Comparison of ENCODE assay signal across 11 cellular contexts in genomic region chr13:50410921-50411712, GRCh38.
A peak's percentile ranks its signal among the peaks of the same experiment; 100 is the strongest.
DNase-seq lines count a peak whose midpoint lies in the region; FAIRE-seq and TF ChIP-seq lines count a peak whose summit lies in the region.
"Had no signal": no experiment of that assay in that cellular context is flagged by ENCODE, and none has a peak within 500 bp of the region (broad histone marks: within the 10 kb centered on the region; RNA-seq: fewer than 3 reads in every experiment).

No MANE protein-coding gene starts in this region.

- peaks cover 4% of the 10 kb centered on the region; the same call in 1 of the 2 replicates for H3K9me3 Mint-ChIP-seq in HFFc6

- H3K9ac ChIP-seq in colonic mucosa (ENCODE audit: low read depth in 2 of 2, low read length in 2 of 2), result no peak overlapping the region

- 54 to 62% methylated on average over 5 of the region's 5 CpGs for WGBS in lower leg skin, 2 donors

- peak overlapping the region; percentile 77 for H3K27ac Mint-ChIP-seq in HFFc6

- DNase-seq in A172 (ENCODE audit: low spot score), result peak; percentile 88
- peak; percentile 76 for DNase-seq in HFFc6
- DNase-seq in amniotic epithelial cell (ENCODE audit: low read depth), result peak; percentile 87
- DNase-seq in islet precursor cell, result peak; percentile 98
- DNase-seq in GM12891 (ENCODE audit: insufficient read length, low spot score), result no peak
- no peak for DNase-seq in lower leg skin (ENCODE audit: low spot score in 2 of 2)
- no peak for DNase-seq in stimulated activated CD4-positive, alpha-beta T cell treated with anti-CD3 and anti-CD28 coated beads, Interleukin-2, amount 100 ng/mL, for 48 hours
- no peak for DNase-seq in colonic mucosa
- DNase-seq: DMS53, NCI-H1092 had no signal

- no peaks in the 10 kb centered on the region for H3K27me3 ChIP-seq in colonic mucosa

- TF ChIP-seq CTCF in HFFc6 (IDR thresholded peaks at IDR 0.05), result no peak
- no peak for TF ChIP-seq CTCF in lower leg skin (IDR thresholded peaks at IDR 0.05)
- no peak for TF ChIP-seq CTCF in colonic mucosa (IDR thresholded peaks at IDR 0.05)

- TF ChIP-seq POLR2A in GM12891 (IDR thresholded peaks at IDR 0.05; ENCODE audit: low read depth, low read length), result no peak
- TF ChIP-seq POLR2A in lower leg skin (IDR thresholded peaks at IDR 0.05), result no peak

- H3K4me1 ChIP-seq in colonic mucosa, result no peaks in the 10 kb centered on the region

- no peaks in the 10 kb centered on the region for H3K36me3 ChIP-seq in colonic mucosa

- peaks cover 33% of the 10 kb centered on the region for H3K4me1 Mint-ChIP-seq in HFFc6 (ENCODE audit: low read depth)

- peak overlapping the region; percentile 44 for H3K4me3 Mint-ChIP-seq in HFFc6

- H3K4me3 ChIP-seq in lower leg skin (ENCODE audit: low read depth, poor library complexity, severe bottlenecking) (no peak overlapping the region), colonic mucosa (no peak overlapping the region)

- H3K27ac ChIP-seq in colonic mucosa, result no peak overlapping the region
- H3K27ac ChIP-seq: VCaP had no signal

- peaks cover 13% of the 10 kb centered on the region for H3K27me3 Mint-ChIP-seq in HFFc6 (ENCODE audit: insufficient read depth)

- H3K36me3 Mint-ChIP-seq in HFFc6 (ENCODE audit: low read depth), result peaks cover 11% of the 10 kb centered on the region; the same call in 1 of the 2 replicates

- H3K9me3 ChIP-seq in colonic mucosa, result no peaks in the 10 kb centered on the region

- no peak for FAIRE-seq in GM12891 (lab: Jason Lieb, UNC)

- intact Hi-C loops in lower leg skin (cut with DNase I; ENCODE audit: low total_unique reads) (no loop called here), colonic mucosa (cut with DNase I) (no loop called here)

TF ChIP-seq in GM12891, 5 proteins besides CTCF, POLR2A, EP300 and RAD21:
- TF ChIP-seq POLR2AphosphoS5 (IDR thresholded peaks at IDR 0.05; ENCODE audit: low read depth, low read length), result no peak
- TF ChIP-seq TAF1 (IDR thresholded peaks at IDR 0.05; ENCODE audit: low read depth, low read length), result no peak
- no peak for TF ChIP-seq POU2F2 (IDR thresholded peaks at IDR 0.05; ENCODE audit: low read depth, low read length)
- TF ChIP-seq SPI1 (IDR thresholded peaks at IDR 0.05; ENCODE audit: low read depth, low read length), result no peak
- TF ChIP-seq PAX5 (IDR thresholded peaks at IDR 0.05; ENCODE audit: insufficient read depth, low read length, severe bottlenecking), result no peak

Comparison
In these comparisons a context has a peak if more than half of its experiments do, and no peak if none do; other contexts are left out.
1. DNase-seq: peak in A172 (single experiment), HFFc6 (single experiment), amniotic epithelial cell (single experiment) and islet precursor cell (single experiment); none in GM12891 (single experiment), lower leg skin (0 of 2), stimulated activated CD4-positive, alpha-beta T cell treated with anti-CD3 and anti-CD28 coated beads, Interleukin-2, amount 100 ng/mL, for 48 hours (0 of 2) and colonic mucosa (single experiment).